Comparison of ENCODE assay signal across 13 cellular contexts in the genomic region with DNA sequence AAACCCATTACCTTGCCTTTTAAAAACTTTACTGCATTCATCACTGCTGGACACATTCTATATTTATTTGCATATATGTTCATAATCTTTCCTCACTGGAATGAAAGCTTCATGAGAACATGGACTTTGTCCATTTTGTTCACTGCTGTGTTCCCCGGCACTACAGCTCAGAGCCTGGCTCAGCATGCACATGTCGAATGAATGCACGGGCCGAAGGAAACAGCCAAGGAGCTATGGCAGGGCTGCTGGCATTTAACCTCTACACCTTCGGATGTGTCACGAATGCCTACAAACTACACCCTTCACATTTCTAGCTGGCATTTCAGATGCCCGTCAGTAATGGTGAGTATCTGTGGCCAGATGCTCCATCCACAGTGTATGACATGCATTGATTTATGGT. TPM values are rescaled to one million over a fixed set of nuclear protein-coding genes. Genes with fewer than 3 reads are reported as not detected.
DNase-seq lines count a peak whose midpoint lies in the region; ATAC-seq and TF ChIP-seq lines count a peak whose summit lies in the region.
"Had no signal": no experiment of that assay in that cellular context is flagged by ENCODE, and none has a peak within 500 bp of the region (broad histone marks: within the 10 kb centered on the region; RNA-seq: fewer than 3 reads in every experiment).

No MANE protein-coding gene starts in this region.

- H3K9me3 ChIP-seq in CD4-positive, alpha-beta T cell (ENCODE audit: control insufficient read depth, low read length): no peaks in the 10 kb centered on the region
- no peaks in the 10 kb centered on the region for H3K9me3 ChIP-seq in aorta (ENCODE audit: control insufficient read depth, low read length)
- H3K9me3 ChIP-seq: stomach had no signal

- POLR2A ChIA-PET in CD4-positive, alpha-beta T cell (lab: Charles Lee): interaction anchor here (1.4 to 4.9 kb wide), 3 partner anchors 13 to 178 kb away, joined by 3 to 106 read pairs (median 9); a partner anchor contains a TSS

- H3K9me2 ChIP-seq in GM23338 (ENCODE audit: insufficient read depth): no peaks in the 10 kb centered on the region

- CTCF ChIA-PET in CD4-positive, alpha-beta T cell (lab: Charles Lee): interaction anchor here (4.2 kb wide), 1 partner anchor 16 kb away, joined by 26 read pairs; no protein-coding TSS in a partner anchor

- H4K20me1 ChIP-seq in GM23338 (replicated peaks; ENCODE audit: insufficient read depth): no peaks in the 10 kb centered on the region

- TF ChIP-seq CTCF in CD4-positive, alpha-beta T cell (IDR thresholded peaks at IDR 0.05): no peak
- no peak for TF ChIP-seq CTCF in GM23338 (conservative IDR thresholded peaks at IDR 0.05; ENCODE audit: low read depth in 2 of 2)

- peaks cover 33% of the 10 kb centered on the region for H3K79me2 ChIP-seq in GM23338 (replicated peaks; ENCODE audit: insufficient read depth)

- no peak for DNase-seq in CD4-positive, alpha-beta T cell
- DNase-seq in GM23338 (ENCODE audit: low spot score) (no peak), naive B cell (no peak), aorta (no peak)
- DNase-seq in stimulated activated CD4-positive, alpha-beta T cell treated with anti-CD3 and anti-CD28 coated beads, Interleukin-12 subunit alpha, Interleukin-12 subunit beta, amount 100 ng/mL, for 4 hours: no peak
- no peak for DNase-seq in stimulated activated CD4-positive, alpha-beta T cell treated with anti-CD3 and anti-CD28 coated beads, Interleukin-15, amount 100 ng/mL, for 24 hours
- DNase-seq: hippocampal formation, left ventricle myocardium superior, stomach, SW 1271 had no signal

- H3K4me1 ChIP-seq in GM23338 (ENCODE audit: insufficient read depth) (peaks cover 9% of the 10 kb centered on the region; the same call in 1 of the 2 replicates), aorta (ENCODE audit: control insufficient read depth in 1 of 2, insufficient read depth in 2 of 2, low read length in 2 of 2) (no peaks in the 10 kb centered on the region)

- no peak overlapping the region for H3K27ac ChIP-seq in CD4-positive, alpha-beta T cell (ENCODE audit: low read depth, low read length)
- H3K27ac ChIP-seq in GM23338 (ENCODE audit: low read depth) (peak overlapping the region; percentile 65; the same call in 1 of the 2 replicates), aorta (ENCODE audit: low read depth in 1 of 2, low read length in 2 of 2) (no peak overlapping the region)
- H3K27ac ChIP-seq: stomach had no signal

- intact Hi-C loops in CD4-positive, alpha-beta T cell (cut with DNase I, micrococcal nuclease): loop anchor here (1.0 to 2.0 kb wide), 2 partner anchors 8 to 16 kb away; a partner anchor contains a TSS
- intact Hi-C loops in aorta (cut with DNase I): loop anchor here in 1 of 2 donors (10.0 kb wide), 1 partner anchor 192 kb away; no protein-coding TSS in a partner anchor

- H3K4me1 Mint-ChIP-seq in CD4-positive, alpha-beta T cell (ENCODE audit: low read depth): peaks cover 62% of the 10 kb centered on the region
- H3K4me1 Mint-ChIP-seq in GM23338 (peaks cover 15% of the 10 kb centered on the region), naive B cell (peaks cover 48 to 68% (median 53%) of the 10 kb centered on the region in 3 donors)
- peaks cover 35% of the 10 kb centered on the region for H3K4me1 Mint-ChIP-seq in activated T-helper 17 cell treated with anti-CD3 and anti-CD28 coated beads, Interleukin-2, amount 50 U/mL, for 72 hours

- H3K27me3 Mint-ChIP-seq in CD4-positive, alpha-beta T cell: no peaks in the 10 kb centered on the region
- H3K27me3 Mint-ChIP-seq in GM23338 (ENCODE audit: insufficient read depth, low read depth, poor library complexity) (peaks cover 4% of the 10 kb centered on the region), naive B cell (no peaks in the 10 kb centered on the region)
- H3K27me3 Mint-ChIP-seq in activated T-helper 17 cell treated with anti-CD3 and anti-CD28 coated beads, Interleukin-2, amount 50 U/mL, for 72 hours: no peaks in the 10 kb centered on the region

- peak overlapping the region; percentile 77 for H3K27ac Mint-ChIP-seq in CD4-positive, alpha-beta T cell
- H3K27ac Mint-ChIP-seq in GM23338 (peak overlapping the region; percentile 62; the same call in 1 of the 2 replicates), naive B cell (peak overlapping the region in 5 of 6 donors; percentile 47 to 93 (median 88))
- H3K27ac Mint-ChIP-seq in activated T-helper 17 cell treated with anti-CD3 and anti-CD28 coated beads, Interleukin-2, amount 50 U/mL, for 72 hours: peak overlapping the region; percentile 38

- no peaks in the 10 kb centered on the region for H3K36me3 ChIP-seq in GM23338 (ENCODE audit: insufficient read depth)
- peaks cover 0 to 1% of the 10 kb centered on the region in 2 donors for H3K36me3 ChIP-seq in aorta (ENCODE audit: control insufficient read depth in 1 of 2, insufficient read depth in 2 of 2, low read length in 1 of 2)

- H3K36me3 Mint-ChIP-seq in CD4-positive, alpha-beta T cell (ENCODE audit: low read depth): peaks cover 53% of the 10 kb centered on the region
- H3K36me3 Mint-ChIP-seq in GM23338 (ENCODE audit: low read depth) (peaks cover 3% of the 10 kb centered on the region; the same call in 2 of the 3 replicates), naive B cell (peaks cover 11 to 12% of the 10 kb centered on the region in 2 donors)
- peaks cover 40% of the 10 kb centered on the region for H3K36me3 Mint-ChIP-seq in activated T-helper 17 cell treated with anti-CD3 and anti-CD28 coated beads, Interleukin-2, amount 50 U/mL, for 72 hours (ENCODE audit: low read depth)

- H3K4me3 ChIP-seq in GM23338 (no peak overlapping the region), aorta (ENCODE audit: low read length in 2 of 2) (no peak overlapping the region)
- H3K4me3 ChIP-seq: stomach had no signal

- H3F3A ChIP-seq in GM23338 (replicated peaks; ENCODE audit: low read depth): no peaks in the 10 kb centered on the region

- no peak for ATAC-seq in CD4-positive, alpha-beta T cell (ENCODE audit: poor library complexity)
- ATAC-seq in GM23338 (no peak), naive B cell (ENCODE audit: low read depth in 2 of 2) (no peak), GM18873 (IDR thresholded peaks at IDR 0.05; ENCODE audit: low FRiP score, unreplicated experiment) (no peak), aorta (ENCODE audit: low FRiP score) (no peak)
- ATAC-seq in activated T-helper 17 cell treated with anti-CD3 and anti-CD28 coated beads, Interleukin-2, amount 50 U/mL, for 72 hours (replicated peaks): no peak
- ATAC-seq: sciatic nerve had no signal

- H3K9me3 Mint-ChIP-seq in CD4-positive, alpha-beta T cell: no peaks in the 10 kb centered on the region
- H3K9me3 Mint-ChIP-seq in GM23338 (no peaks in the 10 kb centered on the region), naive B cell (no peaks in the 10 kb centered on the region)
- no peaks in the 10 kb centered on the region for H3K9me3 Mint-ChIP-seq in activated T-helper 17 cell treated with anti-CD3 and anti-CD28 coated beads, Interleukin-2, amount 50 U/mL, for 72 hours

- peak overlapping the region; percentile 62 for H3K4me3 Mint-ChIP-seq in CD4-positive, alpha-beta T cell
- H3K4me3 Mint-ChIP-seq in GM23338 (no peak overlapping the region; the same call in 2 of the 3 replicates), naive B cell (peak overlapping the region; percentile 62 to 91 (median 84))
- H3K4me3 Mint-ChIP-seq in activated T-helper 17 cell treated with anti-CD3 and anti-CD28 coated beads, Interleukin-2, amount 50 U/mL, for 72 hours: peak overlapping the region; percentile 68

- H3K4me2 ChIP-seq in GM23338: peak overlapping the region; percentile 57; the same call in 1 of the 2 replicates

- WGBS in aorta, 2 donors: 87 to 92% methylated on average over 7 of the region's 7 CpGs

- H3K27me3 ChIP-seq in CD4-positive, alpha-beta T cell (ENCODE audit: control insufficient read depth, insufficient read depth, low read length): no peaks in the 10 kb centered on the region
- H3K27me3 ChIP-seq in GM23338 (ENCODE audit: insufficient read depth): no peaks in the 10 kb centered on the region
- no peaks in the 10 kb centered on the region for H3K27me3 ChIP-seq in aorta (ENCODE audit: control insufficient read depth in 1 of 2, insufficient read depth in 2 of 2, low read length in 1 of 2)
- H3K27me3 ChIP-seq: stomach had no signal

- H2AFZ ChIP-seq in GM23338: no peak overlapping the region

RNA-seq across cellular contexts. Expression of a gene that starts 7.6 kb away (rescaled TPM):
- 10 to 100 TPM; 13.6 to 14.5 TPM for total RNA-seq in CD4-positive, alpha-beta T cell
- total RNA-seq in GM23338 (2014; rRNA removed; shearing (Covaris generic)): 33.0 and 47.2 TPM in 2 replicates
- polyA plus RNA-seq in GM23338 (2016; fragmentation: Nextera tagmentation; extraction: Ambion mirVana) (148 and 152 TPM in 2 replicates), naive B cell (ENCODE audit: low read depth in 6 of 6) (100 to 1,000 TPM in 2 of 6 donors, 10 to 100 TPM in 4; 77.3 to 116 (median 89.0) TPM), aorta (10 to 100 TPM; 78.7 to 80.0 TPM)
- 10 to 100 TPM; 36.2 to 41.2 TPM for total RNA-seq in activated T-helper 17 cell treated with anti-CD3 and anti-CD28 coated beads, Interleukin-2, amount 50 U/mL, for 72 hours
- 10 to 100 TPM; 26.8 to 43.8 TPM for total RNA-seq in aorta

RNA-seq across cellular contexts. Expression of a gene that starts 18.4 kb away (rescaled TPM):
- 100 to 1,000 TPM; 129 to 132 TPM for total RNA-seq in CD4-positive, alpha-beta T cell
- 109 and 206 TPM in 2 replicates for total RNA-seq in GM23338 (2014; rRNA removed; shearing (Covaris generic))
- polyA plus RNA-seq in GM23338 (2016; fragmentation: Nextera tagmentation; extraction: Ambion mirVana) (174 and 190 TPM in 2 replicates), naive B cell (ENCODE audit: low read depth in 6 of 6) (100 to 1,000 TPM; 373 to 631 (median 487) TPM), aorta (100 to 1,000 TPM in 1 of 2 donors, 10 to 100 TPM in 1; 75.4 to 191 TPM)
- total RNA-seq in activated T-helper 17 cell treated with anti-CD3 and anti-CD28 coated beads, Interleukin-2, amount 50 U/mL, for 72 hours: 100 to 1,000 TPM; 114 to 226 TPM
- total RNA-seq in aorta: 10 to 100 TPM; 62.1 to 68.5 TPM

Comparison
In these comparisons a context has a peak if more than half of its experiments do, and no peak if none do; other contexts are left out.
1. H3K27ac Mint-ChIP-seq: peak in every context shown above with its lines; median percentile 88 in naive B cell; 77 in CD4-positive, alpha-beta T cell; 62 in GM23338; 38 in activated T-helper 17 cell treated with anti-CD3 and anti-CD28 coated beads, Interleukin-2, amount 50 U/mL, for 72 hours.